ENCODE assay signal across 1 cellular context in the genomic region with DNA sequence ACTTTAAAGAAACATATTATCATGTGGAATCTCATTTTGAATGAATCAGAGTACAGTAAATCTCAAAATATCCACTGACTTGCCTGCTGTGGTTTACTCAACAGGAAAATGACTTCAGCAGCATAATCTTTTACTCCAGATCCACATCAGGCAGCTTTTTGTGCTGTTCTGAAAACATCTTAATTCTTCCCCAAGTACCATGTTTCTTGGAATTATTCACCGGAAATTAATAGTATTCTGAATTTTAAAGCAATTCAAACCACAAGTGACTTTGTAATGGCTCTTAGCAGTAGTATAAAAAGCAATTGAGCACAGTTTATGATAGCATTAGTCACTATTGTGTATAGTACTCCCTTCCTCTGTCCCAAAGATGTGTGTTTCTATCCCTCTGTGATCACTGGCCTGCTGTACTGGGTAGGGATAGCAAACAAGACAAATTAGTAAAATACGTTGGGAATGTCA.
TF ChIP-seq lines count a peak whose summit lies in the region.

No MANE protein-coding gene starts in this region.

TF ChIP-seq in HEK293, 187 proteins besides CTCF, POLR2A, EP300 and RAD21:
- TF ChIP-seq, protein P1, sequence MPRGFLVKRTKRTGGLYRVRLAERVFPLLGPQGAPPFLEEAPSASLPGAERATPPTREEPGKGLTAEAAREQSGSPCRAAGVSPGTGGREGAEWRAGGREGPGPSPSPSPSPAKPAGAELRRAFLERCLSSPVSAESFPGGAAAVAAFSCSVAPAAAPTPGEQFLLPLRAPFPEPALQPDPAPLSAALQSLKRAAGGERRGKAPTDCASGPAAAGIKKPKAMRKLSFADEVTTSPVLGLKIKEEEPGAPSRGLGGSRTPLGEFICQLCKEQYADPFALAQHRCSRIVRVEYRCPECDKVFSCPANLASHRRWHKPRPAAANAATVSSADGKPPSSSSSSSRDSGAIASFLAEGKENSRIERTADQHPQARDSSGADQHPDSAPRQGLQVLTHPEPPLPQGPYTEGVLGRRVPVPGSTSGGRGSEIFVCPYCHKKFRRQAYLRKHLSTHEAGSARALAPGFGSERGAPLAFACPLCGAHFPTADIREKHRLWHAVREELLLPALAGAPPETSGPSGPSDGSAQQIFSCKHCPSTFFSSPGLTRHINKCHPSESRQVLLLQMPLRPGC (tag by site-specific recombination; IDR thresholded peaks at IDR 0.05): peak; percentile 11; the same call in 1 of the 2 replicates
- TF ChIP-seq ZNF768 (tag by site-specific recombination; IDR thresholded peaks at IDR 0.05) (no peak), ZSCAN16 (tag by site-specific recombination; IDR thresholded peaks at IDR 0.05) (no peak), WT1 (tag by site-specific recombination; IDR thresholded peaks at IDR 0.05) (peak; percentile 63), ZNF335 (tag by site-specific recombination; conservative IDR thresholded peaks at IDR 0.05) (no peak)
- TF ChIP-seq, protein P2, sequence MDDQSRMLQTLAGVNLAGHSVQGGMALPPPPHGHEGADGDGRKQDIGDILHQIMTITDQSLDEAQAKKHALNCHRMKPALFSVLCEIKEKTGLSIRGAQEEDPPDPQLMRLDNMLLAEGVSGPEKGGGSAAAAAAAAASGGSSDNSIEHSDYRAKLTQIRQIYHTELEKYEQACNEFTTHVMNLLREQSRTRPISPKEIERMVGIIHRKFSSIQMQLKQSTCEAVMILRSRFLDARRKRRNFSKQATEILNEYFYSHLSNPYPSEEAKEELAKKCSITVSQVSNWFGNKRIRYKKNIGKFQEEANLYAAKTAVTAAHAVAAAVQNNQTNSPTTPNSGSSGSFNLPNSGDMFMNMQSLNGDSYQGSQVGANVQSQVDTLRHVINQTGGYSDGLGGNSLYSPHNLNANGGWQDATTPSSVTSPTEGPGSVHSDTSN (CRISPR knock-in tag; IDR thresholded peaks at IDR 0.05): no peak
- TF ChIP-seq, protein P3, sequence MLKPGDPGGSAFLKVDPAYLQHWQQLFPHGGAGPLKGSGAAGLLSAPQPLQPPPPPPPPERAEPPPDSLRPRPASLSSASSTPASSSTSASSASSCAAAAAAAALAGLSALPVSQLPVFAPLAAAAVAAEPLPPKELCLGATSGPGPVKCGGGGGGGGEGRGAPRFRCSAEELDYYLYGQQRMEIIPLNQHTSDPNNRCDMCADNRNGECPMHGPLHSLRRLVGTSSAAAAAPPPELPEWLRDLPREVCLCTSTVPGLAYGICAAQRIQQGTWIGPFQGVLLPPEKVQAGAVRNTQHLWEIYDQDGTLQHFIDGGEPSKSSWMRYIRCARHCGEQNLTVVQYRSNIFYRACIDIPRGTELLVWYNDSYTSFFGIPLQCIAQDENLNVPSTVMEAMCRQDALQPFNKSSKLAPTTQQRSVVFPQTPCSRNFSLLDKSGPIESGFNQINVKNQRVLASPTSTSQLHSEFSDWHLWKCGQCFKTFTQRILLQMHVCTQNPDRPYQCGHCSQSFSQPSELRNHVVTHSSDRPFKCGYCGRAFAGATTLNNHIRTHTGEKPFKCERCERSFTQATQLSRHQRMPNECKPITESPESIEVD (tag by site-specific recombination; IDR thresholded peaks at IDR 0.05): peak; percentile 74
- TF ChIP-seq, protein P4, sequence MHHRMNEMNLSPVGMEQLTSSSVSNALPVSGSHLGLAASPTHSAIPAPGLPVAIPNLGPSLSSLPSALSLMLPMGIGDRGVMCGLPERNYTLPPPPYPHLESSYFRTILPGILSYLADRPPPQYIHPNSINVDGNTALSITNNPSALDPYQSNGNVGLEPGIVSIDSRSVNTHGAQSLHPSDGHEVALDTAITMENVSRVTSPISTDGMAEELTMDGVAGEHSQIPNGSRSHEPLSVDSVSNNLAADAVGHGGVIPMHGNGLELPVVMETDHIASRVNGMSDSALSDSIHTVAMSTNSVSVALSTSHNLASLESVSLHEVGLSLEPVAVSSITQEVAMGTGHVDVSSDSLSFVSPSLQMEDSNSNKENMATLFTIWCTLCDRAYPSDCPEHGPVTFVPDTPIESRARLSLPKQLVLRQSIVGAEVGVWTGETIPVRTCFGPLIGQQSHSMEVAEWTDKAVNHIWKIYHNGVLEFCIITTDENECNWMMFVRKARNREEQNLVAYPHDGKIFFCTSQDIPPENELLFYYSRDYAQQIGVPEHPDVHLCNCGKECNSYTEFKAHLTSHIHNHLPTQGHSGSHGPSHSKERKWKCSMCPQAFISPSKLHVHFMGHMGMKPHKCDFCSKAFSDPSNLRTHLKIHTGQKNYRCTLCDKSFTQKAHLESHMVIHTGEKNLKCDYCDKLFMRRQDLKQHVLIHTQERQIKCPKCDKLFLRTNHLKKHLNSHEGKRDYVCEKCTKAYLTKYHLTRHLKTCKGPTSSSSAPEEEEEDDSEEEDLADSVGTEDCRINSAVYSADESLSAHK (tag by site-specific recombination; IDR thresholded peaks at IDR 0.05): 0 out of 2 replicates have a peak, but pooled peaks have one; percentile 18
